8 cellular contexts compared by ENCODE assay signal in genomic region chr9:112348257-112348992, GRCh38. TPM values are rescaled to one million over a fixed set of nuclear protein-coding genes. Genes with fewer than 3 reads are reported as not detected.
DNase-seq lines count a peak whose midpoint lies in the region; ATAC-seq and TF ChIP-seq lines count a peak whose summit lies in the region.

No MANE protein-coding gene starts in this region.

- H3K27me3 ChIP-seq in gastroesophageal sphincter (peaks cover under 1% of the 10 kb centered on the region), osteoblast (ENCODE audit: insufficient read depth, low read length) (no peaks in the 10 kb centered on the region), subcutaneous abdominal adipose tissue (ENCODE audit: control insufficient read depth in 5 of 5, insufficient read depth in 4 of 5, low read length in 5 of 5) (no peaks in the 10 kb centered on the region), SJCRH30 (no peaks in the 10 kb centered on the region)

- no peaks in the 10 kb centered on the region for H3K9me3 Mint-ChIP-seq in activated naive CD4-positive, alpha-beta T cell treated with anti-CD3 and anti-CD28 coated beads for 36 hours

- H3K4me3 ChIP-seq in gastroesophageal sphincter (peak overlapping the region; percentile 46 to 48), osteoblast (ENCODE audit: insufficient read depth, low read length) (peak overlapping the region; percentile 82), subcutaneous abdominal adipose tissue (ENCODE audit: low read depth in 1 of 5, low read length in 5 of 5) (peak overlapping the region; percentile 66 to 88 (median 76)), SJCRH30 (no peak overlapping the region)

- TF ChIP-seq POLR2A in gastroesophageal sphincter (IDR thresholded peaks at IDR 0.05), result no peak

- H3K36me3 Mint-ChIP-seq in activated naive CD4-positive, alpha-beta T cell treated with anti-CD3 and anti-CD28 coated beads for 36 hours (ENCODE audit: low read depth), result peaks cover 2% of the 10 kb centered on the region

- DNase-seq in ELR (ENCODE audit: low read depth) (peak; percentile 90), NCI-H748 treated with DMSO at 0.1 percent for 48 hours (lab: John Stamatoyannopoulos, UW) (peak; percentile 58), osteoblast (ENCODE audit: insufficient read length, low spot score, missing footprints) (peak; percentile 29), SJCRH30 (no peak)
- peak; percentile 86 for DNase-seq in activated naive CD4-positive, alpha-beta T cell treated with anti-CD3 and anti-CD28 coated beads for 36 hours

- H3K4me1 ChIP-seq in gastroesophageal sphincter (peaks cover 0 to 9% (median 0%) of the 10 kb centered on the region in 3 donors), osteoblast (ENCODE audit: insufficient read depth, low read length) (peaks cover 6% of the 10 kb centered on the region), subcutaneous abdominal adipose tissue (ENCODE audit: control insufficient read depth in 5 of 5, insufficient read depth in 5 of 5, low read length in 5 of 5) (peaks cover 5 to 12% (median 11%) of the 10 kb centered on the region in 5 donors), SJCRH30 (no peaks in the 10 kb centered on the region)

- WGBS in gastroesophageal sphincter (ENCODE audit: low coverage in 1 of 2), 2 donors, result 19% methylated on average over 18 of the region's 19 CpGs

- intact Hi-C loops in activated naive CD4-positive, alpha-beta T cell treated with anti-CD3 and anti-CD28 coated beads for 36 hours (cut with micrococcal nuclease), result no loop called here

- H3K4me1 Mint-ChIP-seq in activated naive CD4-positive, alpha-beta T cell treated with anti-CD3 and anti-CD28 coated beads for 36 hours (ENCODE audit: low read depth), result peaks cover 13% of the 10 kb centered on the region

- H3K27me3 Mint-ChIP-seq in activated naive CD4-positive, alpha-beta T cell treated with anti-CD3 and anti-CD28 coated beads for 36 hours (ENCODE audit: low read depth), result peaks cover 2% of the 10 kb centered on the region

- H2AFZ ChIP-seq in osteoblast (ENCODE audit: low read length), result peak overlapping the region; percentile 99

- no peak for TF ChIP-seq EP300 in gastroesophageal sphincter (IDR thresholded peaks at IDR 0.05)

- peak overlapping the region; percentile 98 for H3K4me2 ChIP-seq in osteoblast (ENCODE audit: insufficient read depth, low read length)

- CTCF ChIA-PET in activated naive CD4-positive, alpha-beta T cell treated with anti-CD3 and anti-CD28 coated beads for 36 hours (lab: Charles Lee), result interaction anchor here (0.6 to 1.1 kb wide), 2 partner anchors 12 to 358 kb away, joined by 3 read pairs; no protein-coding TSS in a partner anchor

- H3K9me3 ChIP-seq in gastroesophageal sphincter, result no peaks in the 10 kb centered on the region
- H3K9me3 ChIP-seq in osteoblast (ENCODE audit: low read depth, low read length), result no peaks in the 10 kb centered on the region
- no peaks in the 10 kb centered on the region for H3K9me3 ChIP-seq in subcutaneous abdominal adipose tissue (ENCODE audit: control insufficient read depth in 5 of 5, low read length in 5 of 5)
- H3K9me3 ChIP-seq in SJCRH30 (replicated peaks), result no peaks in the 10 kb centered on the region; the same call in 1 of the 2 replicates

- H3K79me2 ChIP-seq in osteoblast (ENCODE audit: insufficient read depth, low read length), result no peaks in the 10 kb centered on the region

- TF ChIP-seq CTCF in gastroesophageal sphincter (IDR thresholded peaks at IDR 0.05) (no peak), osteoblast (IDR thresholded peaks at IDR 0.05; ENCODE audit: extremely low read depth, low read depth, low read length) (no peak)

- ATAC-seq in gastroesophageal sphincter (peak; percentile 63), HG03280 (IDR thresholded peaks at IDR 0.05; ENCODE audit: unreplicated experiment) (no peak)

- H3K36me3 ChIP-seq in gastroesophageal sphincter (no peaks in the 10 kb centered on the region), osteoblast (ENCODE audit: insufficient read depth, low read length) (no peaks in the 10 kb centered on the region), subcutaneous abdominal adipose tissue (ENCODE audit: control insufficient read depth in 5 of 5, insufficient read depth in 5 of 5, low read length in 5 of 5) (no peaks in the 10 kb centered on the region), SJCRH30 (no peaks in the 10 kb centered on the region)

- H4K20me1 ChIP-seq in osteoblast (ENCODE audit: insufficient read depth, low read length), result no peaks in the 10 kb centered on the region

- peak overlapping the region; percentile 16 to 72 (median 58) for H3K9ac ChIP-seq in subcutaneous abdominal adipose tissue (ENCODE audit: low read length in 5 of 5)

- H3K4me3 Mint-ChIP-seq in activated naive CD4-positive, alpha-beta T cell treated with anti-CD3 and anti-CD28 coated beads for 36 hours, result peak overlapping the region; percentile 77

- H3K27ac ChIP-seq in gastroesophageal sphincter, result no peak overlapping the region
- H3K27ac ChIP-seq in osteoblast (ENCODE audit: low read depth, low read length), result peak overlapping the region; percentile 39
- no peak overlapping the region for H3K27ac ChIP-seq in subcutaneous abdominal adipose tissue (ENCODE audit: low read depth, low read length)
- no peak overlapping the region for H3K27ac ChIP-seq in SJCRH30

- peak overlapping the region; percentile 87 for H3K27ac Mint-ChIP-seq in activated naive CD4-positive, alpha-beta T cell treated with anti-CD3 and anti-CD28 coated beads for 36 hours

RNA-seq across cellular contexts. Expression of gene PTBP3, which starts 15.0 kb away (rescaled TPM):
- total RNA-seq in activated naive CD4-positive, alpha-beta T cell treated with anti-CD3 and anti-CD28 coated beads for 36 hours, result 10 to 100 TPM; 87.8 to 92.6 TPM
- total RNA-seq in gastroesophageal sphincter, result 10 to 100 TPM; 13.7 to 28.2 (median 24.6) TPM
- total RNA-seq in osteoblast, result 41.0 and 42.0 TPM in 2 replicates
- 65.7 and 73.0 TPM in 2 replicates for total RNA-seq in SJCRH30 (2014; rRNA removed; shearing (Covaris generic))

RNA-seq across cellular contexts. Expression of gene HSDL2, which starts 31.5 kb away (rescaled TPM):
- 10 to 100 TPM; 25.9 to 28.5 TPM for total RNA-seq in activated naive CD4-positive, alpha-beta T cell treated with anti-CD3 and anti-CD28 coated beads for 36 hours
- 10 to 100 TPM; 43.0 to 66.5 (median 60.9) TPM for total RNA-seq in gastroesophageal sphincter
- total RNA-seq in osteoblast, result 42.3 and 44.2 TPM in 2 replicates
- total RNA-seq in SJCRH30 (2014; rRNA removed; shearing (Covaris generic)), result 39.0 and 41.4 TPM in 2 replicates

Comparison
In these comparisons a context has a peak if more than half of its experiments do, and no peak if none do; other contexts are left out.
1. DNase-seq: peak in ELR (single experiment), NCI-H748 treated with DMSO at 0.1 percent for 48 hours (single experiment), activated naive CD4-positive, alpha-beta T cell treated with anti-CD3 and anti-CD28 coated beads for 36 hours (single experiment) and osteoblast (single experiment); none in SJCRH30 (0 of 2).